Comparison of ENCODE assay signal across 17 cellular contexts in the genomic region with DNA sequence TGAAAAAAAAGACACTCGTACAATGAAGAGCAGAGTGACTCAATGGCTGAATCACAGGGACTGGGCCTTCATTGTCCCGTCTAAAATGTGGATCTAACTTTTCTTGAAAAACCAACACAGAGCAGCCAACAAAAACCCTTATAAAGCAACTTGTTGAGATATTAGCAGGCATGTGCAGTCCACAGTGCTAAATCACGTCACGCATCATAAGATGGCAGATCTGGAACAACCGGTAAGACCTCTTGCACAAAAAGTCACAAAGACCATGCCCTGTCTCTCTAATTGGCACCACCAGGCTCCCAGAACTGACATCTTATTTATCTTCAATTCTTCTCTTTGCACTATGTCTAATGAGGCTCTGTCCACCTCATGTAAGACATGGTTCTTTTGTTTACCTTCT.
DNase-seq lines count a peak whose midpoint lies in the region; ATAC-seq, FAIRE-seq and TF ChIP-seq lines count a peak whose summit lies in the region.
"Had no signal": no experiment of that assay in that cellular context is flagged by ENCODE, and none has a peak within 500 bp of the region (broad histone marks: within the 10 kb centered on the region; RNA-seq: fewer than 3 reads in every experiment).

No MANE protein-coding gene starts in this region.

- no peaks in the 10 kb centered on the region for H3K9me1 ChIP-seq in keratinocyte (ENCODE audit: control insufficient read depth, extremely low read depth, insufficient read depth, low read length)

- H3K4me1 Mint-ChIP-seq in progenitor cell of endocrine pancreas (ENCODE audit: low read depth) (peaks cover 58% of the 10 kb centered on the region), glutamatergic neuron (ENCODE audit: low read depth, unreplicated experiment) (no peaks in the 10 kb centered on the region)

- no peak for TF ChIP-seq CTCF in bronchial epithelial cell (IDR thresholded peaks at IDR 0.05; ENCODE audit: insufficient read depth, low read length, severe bottlenecking)
- no peak for TF ChIP-seq CTCF in keratinocyte (optimal IDR thresholded peaks at IDR 0.05 in 1 of 3, IDR thresholded peaks at IDR 0.05 in 1 of 3, conservative IDR thresholded peaks at IDR 0.05 in 1 of 3; ENCODE audit: extremely low read depth in 1 of 3, insufficient read depth in 2 of 3, low read length in 3 of 3)
- no peak for TF ChIP-seq CTCF in progenitor cell of endocrine pancreas (IDR thresholded peaks at IDR 0.05; ENCODE audit: unreplicated experiment)
- no peak for TF ChIP-seq CTCF in glutamatergic neuron (IDR thresholded peaks at IDR 0.05; ENCODE audit: partially characterized antibody, unreplicated experiment)

- no peak overlapping the region for H3K4me3 ChIP-seq in bronchial epithelial cell (ENCODE audit: low read depth, low read length)
- no peak overlapping the region for H3K4me3 ChIP-seq in keratinocyte (ENCODE audit: control insufficient read depth in 2 of 3, extremely low read depth in 1 of 3, insufficient read depth in 2 of 3, low read depth in 1 of 3, low read length in 3 of 3)
- H3K4me3 ChIP-seq: BLaER1 treated with 17β-estradiol and CSF1 and Interleukin-3, amounts not matched to agents 10 nM and 100 nM; GM23248 had no signal

- no peaks in the 10 kb centered on the region for H3K27me3 ChIP-seq in bronchial epithelial cell (ENCODE audit: control insufficient read depth, insufficient read depth, low read length)
- no peaks in the 10 kb centered on the region for H3K27me3 ChIP-seq in keratinocyte (ENCODE audit: control insufficient read depth, extremely low read depth, insufficient read depth, low read length)
- H3K27me3 ChIP-seq: BLaER1 treated with 17β-estradiol and CSF1 and Interleukin-3, amounts not matched to agents 10 nM and 100 nM had no signal

- H3K4me2 ChIP-seq in keratinocyte (ENCODE audit: control insufficient read depth, extremely low read depth, insufficient read depth, low read depth, low read length) = no peak overlapping the region
- H3K4me2 ChIP-seq: BLaER1 treated with 17β-estradiol and CSF1 and Interleukin-3, amounts not matched to agents 10 nM and 100 nM had no signal

- H4K20me1 ChIP-seq in keratinocyte (ENCODE audit: control insufficient read depth, extremely low read depth, insufficient read depth, low read length) = no peaks in the 10 kb centered on the region
- H4K20me1 ChIP-seq: BLaER1 treated with 17β-estradiol and CSF1 and Interleukin-3, amounts not matched to agents 10 nM and 100 nM had no signal

- no peaks in the 10 kb centered on the region for H3K79me2 ChIP-seq in keratinocyte (ENCODE audit: control insufficient read depth, insufficient read depth, low read length)

- ATAC-seq in HG02588 (IDR thresholded peaks at IDR 0.05; ENCODE audit: unreplicated experiment) (no peak), GM21528 (IDR thresholded peaks at IDR 0.05; ENCODE audit: low FRiP score, unreplicated experiment) (no peak)
- ATAC-seq: HepG2 had no signal

- H2AFZ ChIP-seq in keratinocyte (ENCODE audit: control insufficient read depth, low read length) = no peak overlapping the region
- H2AFZ ChIP-seq: GM23248 had no signal

- H3K9me3 Mint-ChIP-seq in progenitor cell of endocrine pancreas (ENCODE audit: low read depth) (peaks cover 2% of the 10 kb centered on the region), glutamatergic neuron (ENCODE audit: unreplicated experiment) (peaks cover 1% of the 10 kb centered on the region)

- no peaks in the 10 kb centered on the region for H3K4me1 ChIP-seq in keratinocyte (ENCODE audit: control insufficient read depth, extremely low read depth, insufficient read depth, low read length)
- H3K4me1 ChIP-seq: BLaER1 treated with 17β-estradiol and CSF1 and Interleukin-3, amounts not matched to agents 10 nM and 100 nM had no signal

- TF ChIP-seq EP300 in Ishikawa (IDR thresholded peaks at IDR 0.05; ENCODE audit: borderline replicate concordance) = peak; percentile 23; the same call in 1 of the 2 replicates

- peak overlapping the region; percentile 64 for H3K27ac Mint-ChIP-seq in progenitor cell of endocrine pancreas
- H3K27ac Mint-ChIP-seq in glutamatergic neuron (ENCODE audit: unreplicated experiment) = no peak overlapping the region
- H3K27ac Mint-ChIP-seq: CD4-positive, alpha-beta T cell had no signal

- no peak overlapping the region for H3K4me3 Mint-ChIP-seq in progenitor cell of endocrine pancreas (ENCODE audit: low read depth)
- no peak overlapping the region for H3K4me3 Mint-ChIP-seq in glutamatergic neuron (ENCODE audit: unreplicated experiment)
- H3K4me3 Mint-ChIP-seq: CD4-positive, alpha-beta T cell had no signal

- H3K36me3 ChIP-seq in bronchial epithelial cell (ENCODE audit: control insufficient read depth, insufficient read depth, low read length) = no peaks in the 10 kb centered on the region
- H3K36me3 ChIP-seq in keratinocyte (ENCODE audit: control insufficient read depth in 2 of 2, extremely low read depth in 1 of 2, insufficient read depth in 2 of 2, low read length in 2 of 2) = no peaks in the 10 kb centered on the region
- H3K36me3 ChIP-seq: BLaER1 treated with 17β-estradiol and CSF1 and Interleukin-3, amounts not matched to agents 10 nM and 100 nM had no signal

- FAIRE-seq in bronchial epithelial cell (lab: Jason Lieb, UNC) (peak; percentile 52), keratinocyte (lab: Jason Lieb, UNC) (peak; percentile 20)
- FAIRE-seq: HepG2, HTR-8/SVneo had no signal

- DNase-seq in bronchial epithelial cell (ENCODE audit: low read depth) = peak; percentile 18
- no peak for DNase-seq in keratinocyte (ENCODE audit: low read depth, low spot score)
- DNase-seq in progenitor cell of endocrine pancreas (ENCODE audit: low spot score, unreplicated experiment) = no peak
- no peak for DNase-seq in glutamatergic neuron
- DNase-seq in cerebellar cortex (ENCODE audit: low spot score) = no peak
- DNase-seq: 8988T; Calu3; CD4-positive, alpha-beta T cell; DMS 273 treated with DMSO at 0.1 percent for 48 hours; GM23248; H7 had no signal

- no peak for TF ChIP-seq RAD21 in Ishikawa (IDR thresholded peaks at IDR 0.05; ENCODE audit: low read depth)

- H3K9ac ChIP-seq in keratinocyte (ENCODE audit: control insufficient read depth, extremely low read depth, insufficient read depth, low read length) = no peak overlapping the region
- H3K9ac ChIP-seq: BLaER1 treated with 17β-estradiol and CSF1 and Interleukin-3, amounts not matched to agents 10 nM and 100 nM; GM23248 had no signal

- H3K36me3 Mint-ChIP-seq in progenitor cell of endocrine pancreas (ENCODE audit: insufficient read depth) (peaks cover 5% of the 10 kb centered on the region), glutamatergic neuron (ENCODE audit: unreplicated experiment) (no peaks in the 10 kb centered on the region)

- H3K27me3 Mint-ChIP-seq in progenitor cell of endocrine pancreas (no peaks in the 10 kb centered on the region), glutamatergic neuron (ENCODE audit: unreplicated experiment) (no peaks in the 10 kb centered on the region)
- H3K27me3 Mint-ChIP-seq: CD4-positive, alpha-beta T cell had no signal

- H3K9me3 ChIP-seq in keratinocyte (ENCODE audit: control insufficient read depth, low read depth, low read length) = no peaks in the 10 kb centered on the region

- H3K27ac ChIP-seq in keratinocyte (ENCODE audit: control insufficient read depth, insufficient read depth, low read length) = no peak overlapping the region
- H3K27ac ChIP-seq: BLaER1 treated with 17β-estradiol and CSF1 and Interleukin-3, amounts not matched to agents 10 nM and 100 nM; GM23248 had no signal

- dilution Hi-C loops in keratinocyte (cut with MboI; ENCODE audit: extremely low pct_ligation_motif_present, low sequenced_read_pairs) = no loop called here

TF ChIP-seq in Ishikawa, 13 proteins besides CTCF, POLR2A, EP300 and RAD21:
- TF ChIP-seq, protein P1, sequence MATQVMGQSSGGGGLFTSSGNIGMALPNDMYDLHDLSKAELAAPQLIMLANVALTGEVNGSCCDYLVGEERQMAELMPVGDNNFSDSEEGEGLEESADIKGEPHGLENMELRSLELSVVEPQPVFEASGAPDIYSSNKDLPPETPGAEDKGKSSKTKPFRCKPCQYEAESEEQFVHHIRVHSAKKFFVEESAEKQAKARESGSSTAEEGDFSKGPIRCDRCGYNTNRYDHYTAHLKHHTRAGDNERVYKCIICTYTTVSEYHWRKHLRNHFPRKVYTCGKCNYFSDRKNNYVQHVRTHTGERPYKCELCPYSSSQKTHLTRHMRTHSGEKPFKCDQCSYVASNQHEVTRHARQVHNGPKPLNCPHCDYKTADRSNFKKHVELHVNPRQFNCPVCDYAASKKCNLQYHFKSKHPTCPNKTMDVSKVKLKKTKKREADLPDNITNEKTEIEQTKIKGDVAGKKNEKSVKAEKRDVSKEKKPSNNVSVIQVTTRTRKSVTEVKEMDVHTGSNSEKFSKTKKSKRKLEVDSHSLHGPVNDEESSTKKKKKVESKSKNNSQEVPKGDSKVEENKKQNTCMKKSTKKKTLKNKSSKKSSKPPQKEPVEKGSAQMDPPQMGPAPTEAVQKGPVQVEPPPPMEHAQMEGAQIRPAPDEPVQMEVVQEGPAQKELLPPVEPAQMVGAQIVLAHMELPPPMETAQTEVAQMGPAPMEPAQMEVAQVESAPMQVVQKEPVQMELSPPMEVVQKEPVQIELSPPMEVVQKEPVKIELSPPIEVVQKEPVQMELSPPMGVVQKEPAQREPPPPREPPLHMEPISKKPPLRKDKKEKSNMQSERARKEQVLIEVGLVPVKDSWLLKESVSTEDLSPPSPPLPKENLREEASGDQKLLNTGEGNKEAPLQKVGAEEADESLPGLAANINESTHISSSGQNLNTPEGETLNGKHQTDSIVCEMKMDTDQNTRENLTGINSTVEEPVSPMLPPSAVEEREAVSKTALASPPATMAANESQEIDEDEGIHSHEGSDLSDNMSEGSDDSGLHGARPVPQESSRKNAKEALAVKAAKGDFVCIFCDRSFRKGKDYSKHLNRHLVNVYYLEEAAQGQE (IDR thresholded peaks at IDR 0.05; ENCODE audit: low read depth) = peak; percentile 20; the same call in 1 of the 2 replicates
- no peak for TF ChIP-seq FOXM1 (IDR thresholded peaks at IDR 0.05; ENCODE audit: borderline replicate concordance, low read depth)
- TF ChIP-seq YY1 (IDR thresholded peaks at IDR 0.05; ENCODE audit: low read depth) = 0 out of 2 replicates have a peak, but pooled peaks have one; percentile 15
- TF ChIP-seq, protein P2, sequence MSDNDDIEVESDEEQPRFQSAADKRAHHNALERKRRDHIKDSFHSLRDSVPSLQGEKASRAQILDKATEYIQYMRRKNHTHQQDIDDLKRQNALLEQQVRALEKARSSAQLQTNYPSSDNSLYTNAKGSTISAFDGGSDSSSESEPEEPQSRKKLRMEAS (IDR thresholded peaks at IDR 0.05) = peak; percentile 42
